In the genomic region with DNA sequence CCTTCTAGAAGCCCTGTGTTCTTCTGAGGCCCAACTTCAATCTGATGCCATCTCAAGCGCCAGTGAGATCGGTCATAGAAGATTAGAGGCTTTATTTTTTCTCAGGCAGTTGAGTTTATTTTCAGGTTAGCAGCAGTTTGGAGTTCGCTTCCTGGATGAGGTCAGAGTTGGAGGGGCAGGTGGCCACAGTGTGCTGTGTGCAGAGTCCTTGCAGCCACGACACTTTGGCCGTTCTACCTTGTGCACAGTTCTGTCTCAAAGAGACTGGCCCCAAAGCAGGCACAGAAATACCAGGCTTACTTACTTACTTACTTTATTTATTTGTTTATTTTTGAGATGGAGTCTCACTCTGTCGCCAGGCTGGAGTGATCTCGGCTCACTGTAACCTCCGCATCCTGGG, we compare ENCODE assay signal across 1 cellular context.
TF ChIP-seq lines count a peak whose summit lies in the region.

No MANE protein-coding gene starts in this region.

TF ChIP-seq in K562, 482 proteins besides CTCF, POLR2A, EP300 and RAD21:
- TF ChIP-seq TGIF2 (CRISPR knock-in tag; IDR thresholded peaks at IDR 0.05) = no peak
- TF ChIP-seq E2F6 (IDR thresholded peaks at IDR 0.05; ENCODE audit: borderline replicate concordance in 1 of 2, extremely low read depth in 1 of 2, insufficient read depth in 1 of 2, insufficient read length in 1 of 2, low read depth in 1 of 2, low read length in 1 of 2, poor library complexity in 1 of 2, severe bottlenecking in 1 of 2) = peak in 1 of 2 experiments; percentile 21
- TF ChIP-seq, protein P1, sequence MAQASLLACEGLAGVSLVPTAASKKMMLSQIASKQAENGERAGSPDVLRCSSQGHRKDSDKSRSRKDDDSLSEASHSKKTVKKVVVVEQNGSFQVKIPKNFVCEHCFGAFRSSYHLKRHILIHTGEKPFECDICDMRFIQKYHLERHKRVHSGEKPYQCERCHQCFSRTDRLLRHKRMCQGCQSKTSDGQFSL (CRISPR knock-in tag; IDR thresholded peaks at IDR 0.05) = 0 out of 2 replicates have a peak, but pooled peaks have one; percentile 39
- TF ChIP-seq, protein P1 (tag; IDR thresholded peaks at IDR 0.05) = no peak
- TF ChIP-seq ZNF77 (CRISPR knock-in tag; IDR thresholded peaks at IDR 0.05) = no peak
- TF ChIP-seq ZNF644 (tag; IDR thresholded peaks at IDR 0.05; ENCODE audit: low read depth) = no peak
- TF ChIP-seq NR1H2 (CRISPR knock-in tag; IDR thresholded peaks at IDR 0.05) = no peak
- TF ChIP-seq TAF9B (IDR thresholded peaks at IDR 0.05; ENCODE audit: partially characterized antibody) = no peak
- no peak for TF ChIP-seq KHSRP (IDR thresholded peaks at IDR 0.05)
- TF ChIP-seq, protein P2, sequence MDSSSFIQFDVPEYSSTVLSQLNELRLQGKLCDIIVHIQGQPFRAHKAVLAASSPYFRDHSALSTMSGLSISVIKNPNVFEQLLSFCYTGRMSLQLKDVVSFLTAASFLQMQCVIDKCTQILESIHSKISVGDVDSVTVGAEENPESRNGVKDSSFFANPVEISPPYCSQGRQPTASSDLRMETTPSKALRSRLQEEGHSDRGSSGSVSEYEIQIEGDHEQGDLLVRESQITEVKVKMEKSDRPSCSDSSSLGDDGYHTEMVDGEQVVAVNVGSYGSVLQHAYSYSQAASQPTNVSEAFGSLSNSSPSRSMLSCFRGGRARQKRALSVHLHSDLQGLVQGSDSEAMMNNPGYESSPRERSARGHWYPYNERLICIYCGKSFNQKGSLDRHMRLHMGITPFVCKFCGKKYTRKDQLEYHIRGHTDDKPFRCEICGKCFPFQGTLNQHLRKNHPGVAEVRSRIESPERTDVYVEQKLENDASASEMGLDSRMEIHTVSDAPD (CRISPR knock-in tag; IDR thresholded peaks at IDR 0.05) = no peak
- no peak for TF ChIP-seq TARDBP (IDR thresholded peaks at IDR 0.05)
- no peak for TF ChIP-seq MECOM (CRISPR knock-in tag; IDR thresholded peaks at IDR 0.05)
- TF ChIP-seq, protein P3, sequence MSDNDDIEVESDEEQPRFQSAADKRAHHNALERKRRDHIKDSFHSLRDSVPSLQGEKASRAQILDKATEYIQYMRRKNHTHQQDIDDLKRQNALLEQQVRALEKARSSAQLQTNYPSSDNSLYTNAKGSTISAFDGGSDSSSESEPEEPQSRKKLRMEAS (CRISPR knock-in tag; IDR thresholded peaks at IDR 0.05) = peak; percentile 42; the same call in 1 of the 2 replicates
- no peak for TF ChIP-seq TAF15 (IDR thresholded peaks at IDR 0.05; ENCODE audit: low read depth, low read length)
- TF ChIP-seq ZNF707 (CRISPR knock-in tag; conservative IDR thresholded peaks at IDR 0.05) = no peak
- no peak for TF ChIP-seq ZFP1 (CRISPR knock-in tag; IDR thresholded peaks at IDR 0.05)
- no peak for TF ChIP-seq ZNF589 (CRISPR knock-in tag; IDR thresholded peaks at IDR 0.05; ENCODE audit: low read depth)
- TF ChIP-seq ATF6 (CRISPR knock-in tag; IDR thresholded peaks at IDR 0.05) = no peak
- TF ChIP-seq MAFK (IDR thresholded peaks at IDR 0.05; ENCODE audit: low read length) = no peak
- no peak for TF ChIP-seq STAG1 (CRISPR knock-in tag; IDR thresholded peaks at IDR 0.05; ENCODE audit: borderline replicate concordance)
- TF ChIP-seq SRSF9 (IDR thresholded peaks at IDR 0.05; ENCODE audit: borderline replicate concordance, low read depth, low read length) = no peak
- TF ChIP-seq DEAF1 (CRISPR knock-in tag; IDR thresholded peaks at IDR 0.05) = no peak
- no peak for TF ChIP-seq RBFOX2 (IDR thresholded peaks at IDR 0.05; ENCODE audit: low read depth, low read length)
- no peak for TF ChIP-seq ZNF408 (CRISPR knock-in tag; IDR thresholded peaks at IDR 0.05; ENCODE audit: low read depth)
- TF ChIP-seq ZNF395 (CRISPR knock-in tag; IDR thresholded peaks at IDR 0.05) = no peak
- no peak for TF ChIP-seq U2AF2 (optimal IDR thresholded peaks at IDR 0.05; ENCODE audit: low read depth, low read length)
